In the genomic region with DNA sequence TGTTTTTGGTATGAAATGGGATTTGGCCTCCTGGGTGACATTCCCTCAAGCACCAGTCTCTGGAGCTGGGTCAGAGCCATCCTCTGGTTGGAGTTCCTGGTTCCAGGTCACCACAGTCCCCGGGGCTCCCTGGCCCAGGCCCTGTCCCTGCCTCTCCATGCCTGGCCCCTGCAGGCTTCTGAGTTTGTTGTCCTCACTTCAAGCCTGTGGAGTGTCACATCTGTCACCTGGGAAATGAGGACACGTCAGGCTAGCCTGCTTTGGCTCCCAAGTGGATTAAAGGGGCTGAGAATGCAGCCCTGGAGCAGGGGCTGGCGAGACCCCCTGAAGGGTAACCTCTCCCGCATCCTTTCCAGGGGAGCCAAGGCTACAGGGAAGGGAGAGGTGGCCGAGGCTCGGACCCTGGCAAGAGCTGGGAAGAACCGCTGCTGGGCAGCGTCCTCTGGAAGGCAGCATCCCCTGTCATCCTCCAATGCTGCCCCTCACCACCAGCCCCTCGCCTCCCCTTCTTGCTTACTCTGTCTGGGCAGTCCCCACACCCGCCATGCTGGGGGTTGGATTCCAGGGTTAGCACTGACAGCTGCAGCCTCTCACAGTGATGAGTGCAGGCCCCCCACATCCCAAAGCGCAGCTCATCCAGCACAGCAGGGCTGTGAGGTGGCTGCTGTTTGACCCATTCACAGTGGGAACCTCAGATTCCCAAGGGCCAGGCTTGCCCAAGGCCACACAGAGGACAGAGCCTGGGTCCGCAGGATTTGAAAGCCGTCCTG, we compare ENCODE assay signal across 26 cellular contexts.
A peak's percentile ranks its signal among the peaks of the same experiment; 100 is the strongest.
DNase-seq lines count a peak whose midpoint lies in the region; TF ChIP-seq lines count a peak whose summit lies in the region.
"Had no signal": no experiment of that assay in that cellular context is flagged by ENCODE, and none has a peak within 500 bp of the region (broad histone marks: within the 10 kb centered on the region; RNA-seq: fewer than 3 reads in every experiment).

No MANE protein-coding gene starts in this region.

- H3K4me3 ChIP-seq in BLaER1 treated with 17β-estradiol and CSF1 and Interleukin-3, amounts not matched to agents 10 nM and 100 nM: no peak overlapping the region
- H3K4me3 ChIP-seq in HEK293 (ENCODE audit: low read depth, low read length): no peak overlapping the region
- no peak overlapping the region for H3K4me3 ChIP-seq in sigmoid colon
- no peak overlapping the region for H3K4me3 ChIP-seq in adrenal gland
- H3K4me3 ChIP-seq: heart left ventricle, K562, MG63, prostate gland, SK-N-MC, skin epidermis, vagina had no signal

- TF ChIP-seq CTCF in HEK293 (tag by site-specific recombination; IDR thresholded peaks at IDR 0.05) (no peak), sigmoid colon (IDR thresholded peaks at IDR 0.05) (no peak), adrenal gland (IDR thresholded peaks at IDR 0.05) (no peak)

- WGBS in sigmoid colon, 2 donors: 74 to 81% methylated on average over 13 of the region's 13 CpGs
- 69 to 82% (median 73%) methylated on average over 7 to 13 of the region's 13 CpGs for WGBS in adrenal gland, 4 donors

- H3K9ac ChIP-seq in BLaER1 treated with 17β-estradiol and CSF1 and Interleukin-3, amounts not matched to agents 10 nM and 100 nM: no peak overlapping the region

- intact Hi-C loops in sigmoid colon (cut with DNase I): no loop called here
- intact Hi-C loops in adrenal gland (cut with DNase I): no loop called here

- H3K9me3 ChIP-seq in BLaER1 treated with 17β-estradiol and CSF1 and Interleukin-3, amounts not matched to agents 10 nM and 100 nM (replicated peaks in 1 of 11): peaks cover 0 to 6% (median 0%) of the 10 kb centered on the region in 11 experiments; a peak in 4 of 22 replicates
- H3K9me3 ChIP-seq in HEK293 (ENCODE audit: control insufficient read depth, insufficient read depth, low read depth, low read length): no peaks in the 10 kb centered on the region
- H3K9me3 ChIP-seq in sigmoid colon: no peaks in the 10 kb centered on the region
- H3K9me3 ChIP-seq in adrenal gland (replicated peaks in 1 of 3): no peaks in the 10 kb centered on the region
- H3K9me3 ChIP-seq: MG63, prostate gland, vagina had no signal

- no peaks in the 10 kb centered on the region; a peak in 2 of 22 replicates for H3K27me3 ChIP-seq in BLaER1 treated with 17β-estradiol and CSF1 and Interleukin-3, amounts not matched to agents 10 nM and 100 nM
- H3K27me3 ChIP-seq in sigmoid colon: peaks cover 0 to 12% (median 0%) of the 10 kb centered on the region in 3 donors
- H3K27me3 ChIP-seq in adrenal gland: no peaks in the 10 kb centered on the region
- H3K27me3 ChIP-seq: heart left ventricle, MG63, vagina had no signal

- no peak overlapping the region; a peak in 1 of 22 replicates for H3K27ac ChIP-seq in BLaER1 treated with 17β-estradiol and CSF1 and Interleukin-3, amounts not matched to agents 10 nM and 100 nM
- H3K27ac ChIP-seq in HEK293 (ENCODE audit: extremely low read depth, low read depth, low read length) (no peak overlapping the region), sigmoid colon (no peak overlapping the region), adrenal gland (no peak overlapping the region)
- H3K27ac ChIP-seq: heart left ventricle, prostate gland, SK-N-MC, skin epidermis, vagina had no signal

- CTCF ChIA-PET in HEK293 (lab: Yijun Ruan, JAX): no interaction called here

- H3K36me3 ChIP-seq in BLaER1 treated with 17β-estradiol and CSF1 and Interleukin-3, amounts not matched to agents 10 nM and 100 nM: no peaks in the 10 kb centered on the region
- H3K36me3 ChIP-seq in HEK293 (ENCODE audit: control insufficient read depth in 2 of 2, insufficient read depth in 1 of 2, low read length in 2 of 2): no peaks in the 10 kb centered on the region
- H3K36me3 ChIP-seq in sigmoid colon: no peaks in the 10 kb centered on the region
- H3K36me3 ChIP-seq in adrenal gland (replicated peaks in 1 of 2): no peaks in the 10 kb centered on the region
- H3K36me3 ChIP-seq: heart left ventricle, MG63, prostate gland, vagina had no signal

- H3K4me2 ChIP-seq in BLaER1 treated with 17β-estradiol and CSF1 and Interleukin-3, amounts not matched to agents 10 nM and 100 nM: peak overlapping the region in 10 of 11 experiments; percentile 15 to 93 (median 81); a peak in 14 of 22 replicates

- peak; percentile 32 for DNase-seq in left kidney (ENCODE audit: low read depth, low spot score)
- DNase-seq in sigmoid colon: peak; percentile 32
- DNase-seq in iPS-NIHi7 (ENCODE audit: extremely low spot score): no peak
- no peak for DNase-seq in DMS 273 treated with DMSO at 0.1 percent for 48 hours (lab: John Stamatoyannopoulos, UW)
- DNase-seq in adrenal gland: no peak
- no peak for DNase-seq in DMS 273 (lab: John Stamatoyannopoulos, UW; ENCODE audit: unreplicated experiment)
- DNase-seq: activated CD4-positive, alpha-beta T cell treated with anti-CD3 and anti-CD28 coated beads for 36 hours; activated naive CD4-positive, alpha-beta T cell treated with Interleukin-2 at 50 U/mL for 16 hours; activated T-cell treated with anti-CD3 and anti-CD28 coated beads, Interleukin-2, amount 50 U/mL, for 4 hours; anterior cingulate cortex; foreskin fibroblast; HCEC 1CT; heart left ventricle; left cardiac atrium; mesenchymal stem cell; MG63; NCI-H1436; NCI-H446 treated with DMSO at 0.1 percent for 48 hours; stimulated activated CD4-positive, alpha-beta T cell treated with anti-CD3 and anti-CD28 coated beads, Interleukin-2, amount 100 ng/mL, for 24 hours had no signal

- H4K20me1 ChIP-seq in BLaER1 treated with 17β-estradiol and CSF1 and Interleukin-3, amounts not matched to agents 10 nM and 100 nM: no peaks in the 10 kb centered on the region; a peak in 2 of 22 replicates

- POLR2A ChIA-PET in HEK293 (lab: Yijun Ruan, JAX): no interaction called here

- no peak for TF ChIP-seq EP300 in sigmoid colon (IDR thresholded peaks at IDR 0.05)

- no peak for TF ChIP-seq POLR2A in sigmoid colon (IDR thresholded peaks at IDR 0.05)
- no peak for TF ChIP-seq POLR2A in adrenal gland (IDR thresholded peaks at IDR 0.05)

- peaks cover 19 to 71% (median 52%) of the 10 kb centered on the region in 10 experiments for H3K4me1 ChIP-seq in BLaER1 treated with 17β-estradiol and CSF1 and Interleukin-3, amounts not matched to agents 10 nM and 100 nM
- H3K4me1 ChIP-seq in HEK293 (ENCODE audit: control insufficient read depth, insufficient read depth, low read length) (no peaks in the 10 kb centered on the region), sigmoid colon (no peaks in the 10 kb centered on the region), adrenal gland (replicated peaks in 1 of 2) (no peaks in the 10 kb centered on the region)
- H3K4me1 ChIP-seq: prostate gland, vagina had no signal

TF ChIP-seq in HEK293, 187 proteins besides CTCF, POLR2A, EP300 and RAD21:
- no peak for TF ChIP-seq ZNF114 (tag by site-specific recombination; IDR thresholded peaks at IDR 0.05)
- peak; percentile 27; the same call in 1 of the 2 replicates for TF ChIP-seq ZIC2 (tag by site-specific recombination; IDR thresholded peaks at IDR 0.05)
- no peak for TF ChIP-seq ZNF391 (tag by site-specific recombination; IDR thresholded peaks at IDR 0.05; ENCODE audit: borderline replicate concordance, low read depth)
- no peak for TF ChIP-seq ZNF791 (tag by site-specific recombination; IDR thresholded peaks at IDR 0.05)
- TF ChIP-seq ZNF362 (tag by site-specific recombination; IDR thresholded peaks at IDR 0.05): no peak

Comparison
In these comparisons a context has a peak if more than half of its experiments do, and no peak if none do; other contexts are left out.
1. DNase-seq: peak in left kidney (single experiment) and sigmoid colon (single experiment); none in iPS-NIHi7 (single experiment), DMS 273 treated with DMSO at 0.1 percent for 48 hours (single experiment), adrenal gland (0 of 7) and DMS 273 (single experiment).